In the genomic region with DNA sequence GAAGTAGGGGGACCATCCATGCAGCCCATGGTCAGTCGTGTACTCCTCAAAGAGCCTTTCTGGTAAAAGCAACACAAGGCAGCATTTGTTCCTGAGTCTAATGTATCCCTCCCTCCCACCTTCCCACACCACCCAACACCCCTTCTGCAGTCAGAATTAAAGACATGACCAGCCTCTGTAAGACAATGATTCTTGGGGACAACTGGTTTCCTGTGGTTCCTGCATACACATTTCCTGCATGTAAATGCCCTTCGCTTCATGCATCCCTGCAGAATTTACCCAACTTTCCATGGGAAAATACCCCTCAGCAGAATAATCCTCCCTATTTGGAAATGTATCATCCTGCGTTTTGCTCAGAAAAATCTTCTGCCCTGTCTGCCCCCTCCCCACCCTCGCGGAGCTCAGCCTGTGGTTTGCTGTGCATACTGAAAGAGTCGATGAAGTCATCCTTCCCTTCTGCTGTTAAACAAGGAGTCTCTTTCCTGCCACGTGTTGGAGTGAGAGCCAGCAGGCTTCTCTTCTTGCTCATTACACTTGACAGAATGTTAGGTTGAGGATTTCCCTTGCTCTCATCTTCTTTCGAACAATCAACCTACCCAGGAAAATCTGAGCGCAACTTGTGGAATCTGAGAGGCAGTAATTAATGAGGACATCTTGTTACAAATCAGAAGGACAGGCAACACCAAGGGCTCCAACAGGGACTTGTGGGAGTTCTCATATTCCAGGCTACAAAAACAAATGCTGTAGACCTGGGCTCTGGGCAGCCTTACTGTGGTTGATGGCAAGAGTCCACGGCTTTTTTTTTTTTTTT, we compare ENCODE assay signal across 8 cellular contexts. TPM values are rescaled to one million over a fixed set of nuclear protein-coding genes. Genes with fewer than 3 reads are reported as not detected.
A peak's percentile ranks its signal among the peaks of the same experiment; 100 is the strongest.
DNase-seq lines count a peak whose midpoint lies in the region; ATAC-seq, FAIRE-seq and TF ChIP-seq lines count a peak whose summit lies in the region.

No MANE protein-coding gene starts in this region.

- H3K36me3 ChIP-seq in H1 (ENCODE audit: control insufficient read depth in 2 of 4, insufficient read depth in 4 of 4, low read length in 3 of 4) = no peaks in the 10 kb centered on the region

- peak overlapping the region; percentile 60 for H2AFZ ChIP-seq in H1 (ENCODE audit: low read length)

- CTCF ChIA-PET in activated CD4-positive, alpha-beta T cell treated with anti-CD3 and anti-CD28 coated beads, Interleukin-2, amount 10 ng/mL, durations not matched to agents 7 days and 5 days (lab: Charles Lee) = no interaction called here
- CTCF ChIA-PET in H1 (lab: Charles Lee; ENCODE audit: partially characterized antibody) = interaction anchor here (0.6 kb wide), 1 partner anchor 55 kb away, joined by 3 read pairs; no protein-coding TSS in a partner anchor

- H3K18ac ChIP-seq in H1 (ENCODE audit: extremely low read depth, low read length) = peak overlapping the region; percentile 72; the same call in 1 of the 2 replicates

- ATAC-seq in HG02943 (IDR thresholded peaks at IDR 0.05; ENCODE audit: low read depth, unreplicated experiment) (peak; percentile 64), HG03439 (IDR thresholded peaks at IDR 0.05; ENCODE audit: unreplicated experiment) (no peak)
- ATAC-seq in natural killer cell treated with Interleukin-12 subunit alpha and Interleukin-12 subunit beta and Interleukin-15 and Interleukin-18, amount 100 ng/mL, for 72 hours = peak in 1 of 2 donors; percentile 66

- no peaks in the 10 kb centered on the region for H3K79me1 ChIP-seq in H1 (ENCODE audit: low read depth, low read length)

- TF ChIP-seq CTCF in H1 (IDR thresholded peaks at IDR 0.05; ENCODE audit: control extremely low read depth in 1 of 3, insufficient read depth in 1 of 3, low read depth in 1 of 3, low read length in 3 of 3) = no peak

- peak overlapping the region; percentile 40 for H2BK120ac ChIP-seq in H1 (replicated peaks; ENCODE audit: low read depth, low read length)

- POLR2A ChIA-PET in activated CD4-positive, alpha-beta T cell treated with anti-CD3 and anti-CD28 coated beads, Interleukin-2, amount 10 ng/mL, durations not matched to agents 7 days and 5 days (lab: Charles Lee) = no interaction called here
- POLR2A ChIA-PET in H1 (lab: Charles Lee; ENCODE audit: partially characterized antibody) = no interaction called here

- peaks cover 6 to 18% (median 11%) of the 10 kb centered on the region in 4 experiments for H3K4me1 ChIP-seq in H1 (replicated peaks in 1 of 4; ENCODE audit: control insufficient read depth in 3 of 4, insufficient read depth in 4 of 4, low read length in 3 of 4)

- no peaks in the 10 kb centered on the region for H3K79me2 ChIP-seq in H1 (ENCODE audit: control insufficient read depth in 1 of 2, insufficient read depth in 2 of 2, low read length in 2 of 2)

- peak overlapping the region; percentile 36 for H4K91ac ChIP-seq in H1 (replicated peaks; ENCODE audit: insufficient read length, low read length)

- H3K9me3 ChIP-seq in H1 (ENCODE audit: insufficient read depth in 2 of 2, low read depth in 1 of 2, low read length in 1 of 2) = no peaks in the 10 kb centered on the region

- 0 out of 2 replicates have a peak overlapping the region, but pooled peaks have one; percentile 81 for H2BK20ac ChIP-seq in H1 (ENCODE audit: low read length)

- peaks cover 5% of the 10 kb centered on the region for H3K27me3 Mint-ChIP-seq in activated CD4-positive, alpha-beta T cell treated with anti-CD3 and anti-CD28 coated beads, Interleukin-2, amount 10 ng/mL, durations not matched to agents 7 days and 5 days
- peaks cover 9 to 18% of the 10 kb centered on the region in 2 donors for H3K27me3 Mint-ChIP-seq in natural killer cell treated with Interleukin-12 subunit alpha and Interleukin-12 subunit beta and Interleukin-15 and Interleukin-18, amount 100 ng/mL, for 72 hours

- TF ChIP-seq EP300 in H1 (IDR thresholded peaks at IDR 0.05; ENCODE audit: borderline replicate concordance in 1 of 2, low read depth in 2 of 2, low read length in 2 of 2) = no peak

- H3K4ac ChIP-seq in H1 (replicated peaks; ENCODE audit: insufficient read length, low read depth, low read length) = no peak overlapping the region

- peaks cover 19% of the 10 kb centered on the region for H3K4me1 Mint-ChIP-seq in activated CD4-positive, alpha-beta T cell treated with anti-CD3 and anti-CD28 coated beads, Interleukin-2, amount 10 ng/mL, durations not matched to agents 7 days and 5 days
- H3K4me1 Mint-ChIP-seq in natural killer cell treated with Interleukin-12 subunit alpha and Interleukin-12 subunit beta and Interleukin-15 and Interleukin-18, amount 100 ng/mL, for 72 hours (ENCODE audit: low read depth in 2 of 2) = peaks cover 9 to 14% of the 10 kb centered on the region in 2 donors

- no peaks in the 10 kb centered on the region for H3K23me2 ChIP-seq in H1 (ENCODE audit: low read depth, low read length)

- H3K9me3 Mint-ChIP-seq in activated CD4-positive, alpha-beta T cell treated with anti-CD3 and anti-CD28 coated beads, Interleukin-2, amount 10 ng/mL, durations not matched to agents 7 days and 5 days = no peaks in the 10 kb centered on the region
- H3K9me3 Mint-ChIP-seq in natural killer cell treated with Interleukin-12 subunit alpha and Interleukin-12 subunit beta and Interleukin-15 and Interleukin-18, amount 100 ng/mL, for 72 hours = no peaks in the 10 kb centered on the region

- TF ChIP-seq RAD21 in H1 (IDR thresholded peaks at IDR 0.05 in 1 of 2, conservative IDR thresholded peaks at IDR 0.05 in 1 of 2; ENCODE audit: low read depth in 2 of 2, low read length in 2 of 2) = no peak

- H3K23ac ChIP-seq in H1 (ENCODE audit: insufficient read length) = no peak overlapping the region

- no peak overlapping the region for H4K8ac ChIP-seq in H1 (ENCODE audit: extremely low read depth, insufficient read depth, low read length)

- H3K4me3 Mint-ChIP-seq in activated CD4-positive, alpha-beta T cell treated with anti-CD3 and anti-CD28 coated beads, Interleukin-2, amount 10 ng/mL, durations not matched to agents 7 days and 5 days = peak overlapping the region; percentile 51
- peak overlapping the region; percentile 39 for H3K4me3 Mint-ChIP-seq in natural killer cell treated with Interleukin-12 subunit alpha and Interleukin-12 subunit beta and Interleukin-15 and Interleukin-18, amount 100 ng/mL, for 72 hours

- no peak for FAIRE-seq in RCC 7860 (lab: Jason Lieb, UNC)
- peak; percentile 60 for FAIRE-seq in H1 (lab: Jason Lieb, UNC)

- DNase-seq in activated CD4-positive, alpha-beta T cell treated with anti-CD3 and anti-CD28 coated beads, Interleukin-2, amount 10 ng/mL, durations not matched to agents 7 days and 5 days = peak; percentile 45
- no peak for DNase-seq in activated CD4-positive, alpha-beta T cell treated with anti-CD3 and anti-CD28 coated beads, Interleukin-2, amount 50 U/mL, for 1 hour
- peak; percentile 37 for DNase-seq in RCC 7860 (ENCODE audit: low spot score)
- no peak for DNase-seq in H1 (ENCODE audit: low read depth in 1 of 2, low spot score in 2 of 2)
- DNase-seq in natural killer cell treated with Interleukin-12 subunit alpha and Interleukin-12 subunit beta and Interleukin-15 and Interleukin-18, amount 100 ng/mL, for 72 hours (ENCODE audit: low spot score) = no peak
- no peak for DNase-seq in mesenteric fat pad (ENCODE audit: low spot score)

- no peak overlapping the region for H4K5ac ChIP-seq in H1 (ENCODE audit: insufficient read length, low read depth, low read length)

- no peaks in the 10 kb centered on the region for H3K36me3 Mint-ChIP-seq in activated CD4-positive, alpha-beta T cell treated with anti-CD3 and anti-CD28 coated beads, Interleukin-2, amount 10 ng/mL, durations not matched to agents 7 days and 5 days (ENCODE audit: low read depth)
- H3K36me3 Mint-ChIP-seq in natural killer cell treated with Interleukin-12 subunit alpha and Interleukin-12 subunit beta and Interleukin-15 and Interleukin-18, amount 100 ng/mL, for 72 hours = no peaks in the 10 kb centered on the region

- no peak overlapping the region for H3K4me3 ChIP-seq in H1 (ENCODE audit: extremely low read depth in 1 of 4, insufficient read depth in 2 of 4, low read depth in 3 of 4, low read length in 4 of 4)

- 0 out of 3 replicates have a peak, but pooled peaks of 1 of the 2 experiments have one; percentile 32 for TF ChIP-seq POLR2A in H1 (IDR thresholded peaks at IDR 0.05; ENCODE audit: control extremely low read depth in 1 of 2, low read depth in 2 of 2, low read length in 2 of 2)

- H4K20me1 ChIP-seq in H1 (replicated peaks in 1 of 2; ENCODE audit: control insufficient read depth in 1 of 2, insufficient read depth in 2 of 2, low read length in 2 of 2) = no peaks in the 10 kb centered on the region

- H3K56ac ChIP-seq in H1 (replicated peaks; ENCODE audit: insufficient read length, low read depth, low read length) = no peak overlapping the region

- 0 out of 2 replicates have a peak overlapping the region, but pooled peaks have one; percentile 32 for H2BK15ac ChIP-seq in H1 (ENCODE audit: low read length)

- H3K27ac Mint-ChIP-seq in activated CD4-positive, alpha-beta T cell treated with anti-CD3 and anti-CD28 coated beads, Interleukin-2, amount 10 ng/mL, durations not matched to agents 7 days and 5 days = no peak overlapping the region
- H3K27ac Mint-ChIP-seq in natural killer cell treated with Interleukin-12 subunit alpha and Interleukin-12 subunit beta and Interleukin-15 and Interleukin-18, amount 100 ng/mL, for 72 hours = no peak overlapping the region

- peak overlapping the region; percentile 56 for H2BK12ac ChIP-seq in H1 (ENCODE audit: low read depth, low read length)

- no peaks in the 10 kb centered on the region for H3K27me3 ChIP-seq in H1 (replicated peaks in 1 of 4; ENCODE audit: control insufficient read depth in 3 of 4, extremely low read depth in 1 of 4, insufficient read depth in 3 of 4, low read length in 3 of 4)

- H3K9ac ChIP-seq in H1 (replicated peaks in 1 of 4; ENCODE audit: extremely low read depth in 1 of 4, low read depth in 3 of 4, low read length in 3 of 4) = no peak overlapping the region; a peak in 1 of 7 replicates

- H2BK5ac ChIP-seq in H1 (ENCODE audit: low read depth, low read length) = peak overlapping the region; percentile 27; the same call in 1 of the 2 replicates

- no peak overlapping the region for H3K27ac ChIP-seq in H1 (ENCODE audit: low read depth, low read length)

- H3K4me2 ChIP-seq in H1 (ENCODE audit: insufficient read depth in 1 of 2, low read depth in 2 of 2, low read length in 2 of 2) = peak overlapping the region; percentile 20 to 25; a peak in 1 of 4 replicates

- no peak overlapping the region for H2AK5ac ChIP-seq in H1 (ENCODE audit: low read depth, low read length)

- 38% methylated on average over 10 of the region's 10 CpGs; no CpG with 5 or more reads in 1 of the 2 experiments for WGBS in H1 (ENCODE audit: extremely low coverage in 1 of 2, insufficient coverage in 1 of 2, insufficient read length in 1 of 2, insufficient replicate concordance in 2 of 2, low coverage in 1 of 2, low lambda C conversion rate in 2 of 2, missing lambda C conversion rate in 1 of 2), 2 experiments

- no peak overlapping the region for H3K14ac ChIP-seq in H1 (ENCODE audit: insufficient read length)

RNA-seq across cellular contexts. Expression of a gene that starts 4.7 kb away (rescaled TPM):
- total RNA-seq in activated CD4-positive, alpha-beta T cell treated with anti-CD3 and anti-CD28 coated beads, Interleukin-2, amount 10 ng/mL, durations not matched to agents 7 days and 5 days = not detected
- 0.30 and 0.31 TPM in 2 replicates for total RNA-seq in H1 (2021; fragmentation: NEBNext Ultra II Directional; extraction: Animal tissue kit (Norgen Biotek cat#: 25700))
- polyA plus RNA-seq in H1 (2011; rRNA removed) = 0.20 and 0.21 TPM in 2 replicates
- polyA plus RNA-seq in H1 (2011; cell fraction: cytosol; rRNA removed) = 0.28 TPM
- polyA plus RNA-seq in H1 (2011; cell fraction: nucleus; rRNA removed) = 0.46 TPM
- polyA plus RNA-seq in H1 (2012, experiment 1 of 2) = 0.36 to 0.48 TPM (median 0.42 TPM) in 4 replicates
- polyA plus RNA-seq in H1 (2012, experiment 2 of 2) = 0.18 TPM
- 0.24 TPM for polyA plus RNA-seq in H1 (2013, experiment 1 of 2)
- polyA plus RNA-seq in H1 (2013, experiment 2 of 2) = 0.18 TPM
- polyA minus RNA-seq in H1 (2011; rRNA and poly(A)+ RNA removed) = 0.41 and 0.61 TPM in 2 replicates
- not detected for polyA minus RNA-seq in H1 (2011; cell fraction: cytosol; rRNA and poly(A)+ RNA removed)
- 0.40 TPM for polyA minus RNA-seq in H1 (2011; cell fraction: nucleus; rRNA and poly(A)+ RNA removed)
- not detected for total RNA-seq in natural killer cell treated with Interleukin-12 subunit alpha and Interleukin-12 subunit beta and Interleukin-15 and Interleukin-18, amount 100 ng/mL, for 72 hours
- total RNA-seq in mesenteric fat pad = 0.61 TPM

RNA-seq across cellular contexts. Expression of a gene that starts 49.1 kb away (rescaled TPM):
- total RNA-seq in activated CD4-positive, alpha-beta T cell treated with anti-CD3 and anti-CD28 coated beads, Interleukin-2, amount 10 ng/mL, durations not matched to agents 7 days and 5 days = 10 to 100 TPM; 34.5 to 34.6 TPM
- total RNA-seq in H1 (2021; fragmentation: NEBNext Ultra II Directional; extraction: Animal tissue kit (Norgen Biotek cat#: 25700)) = 38.7 and 40.5 TPM in 2 replicates
- 23.0 and 27.5 TPM in 2 replicates for polyA plus RNA-seq in H1 (2011; rRNA removed)
- 26.1 TPM for polyA plus RNA-seq in H1 (2011; cell fraction: cytosol; rRNA removed)
- 17.4 TPM for polyA plus RNA-seq in H1 (2011; cell fraction: nucleus; rRNA removed)
- 31.4 to 51.1 TPM (median 33.3 TPM) in 4 replicates for polyA plus RNA-seq in H1 (2012, experiment 1 of 2)
- 25.8 TPM for polyA plus RNA-seq in H1 (2012, experiment 2 of 2)
- 45.7 TPM for polyA plus RNA-seq in H1 (2013, experiment 1 of 2)
- polyA plus RNA-seq in H1 (2013, experiment 2 of 2) = 46.6 TPM
- 16.1 and 21.4 TPM in 2 replicates for polyA minus RNA-seq in H1 (2011; rRNA and poly(A)+ RNA removed)
- 5.7 TPM for polyA minus RNA-seq in H1 (2011; cell fraction: cytosol; rRNA and poly(A)+ RNA removed)
- 12.3 TPM for polyA minus RNA-seq in H1 (2011; cell fraction: nucleus; rRNA and poly(A)+ RNA removed)
- 10 to 100 TPM; 23.9 to 34.7 TPM for total RNA-seq in natural killer cell treated with Interleukin-12 subunit alpha and Interleukin-12 subunit beta and Interleukin-15 and Interleukin-18, amount 100 ng/mL, for 72 hours
- 25.6 TPM for total RNA-seq in mesenteric fat pad

Comparison
In these comparisons a context has a peak if more than half of its experiments do, and no peak if none do; other contexts are left out.
1. DNase-seq: peak in activated CD4-positive, alpha-beta T cell treated with anti-CD3 and anti-CD28 coated beads, Interleukin-2, amount 10 ng/mL, durations not matched to agents 7 days and 5 days (single experiment) and RCC 7860 (single experiment); none in activated CD4-positive, alpha-beta T cell treated with anti-CD3 and anti-CD28 coated beads, Interleukin-2, amount 50 U/mL, for 1 hour (single experiment), H1 (0 of 2), natural killer cell treated with Interleukin-12 subunit alpha and Interleukin-12 subunit beta and Interleukin-15 and Interleukin-18, amount 100 ng/mL, for 72 hours (single experiment) and mesenteric fat pad (single experiment).